Comparison of ENCODE assay signal across 32 cellular contexts in the genomic region with DNA sequence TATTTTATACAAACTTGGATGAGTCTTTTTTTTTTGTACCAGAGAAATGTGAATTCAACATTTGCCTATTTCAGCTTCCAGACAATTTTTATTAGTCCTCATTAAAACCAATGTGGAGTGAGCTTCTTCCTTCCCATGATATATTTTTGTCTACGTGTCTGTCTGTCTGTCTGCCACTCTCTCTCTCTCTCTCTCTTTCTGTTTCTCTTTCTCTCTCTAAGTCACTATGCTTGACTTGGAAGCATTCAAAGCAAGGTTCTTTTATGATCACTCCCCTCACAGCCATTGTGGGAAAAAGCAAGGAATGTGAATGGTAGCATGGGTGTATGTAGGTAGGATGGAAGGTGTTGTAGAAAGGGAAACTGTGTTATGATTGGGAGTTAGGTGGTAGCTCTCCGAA.
"Had no signal": no experiment of that assay in that cellular context is flagged by ENCODE, and none has a peak within 500 bp of the region (broad histone marks: within the 10 kb centered on the region; RNA-seq: fewer than 3 reads in every experiment).

No MANE protein-coding gene starts in this region.

- H3K27ac ChIP-seq: adrenal gland, body of pancreas, esophagus muscularis mucosa, gastroesophageal sphincter, heart right ventricle, hepatocyte had no signal

- H3K36me3 Mint-ChIP-seq: activated CD4-positive, alpha-beta memory T cell treated with anti-CD3 and anti-CD28 coated beads for 36 hours; activated CD8-positive, alpha-beta memory T cell treated with anti-CD3 and anti-CD28 coated beads, Interleukin-2, amount 10 ng/mL, durations not matched to agents 7 days and 5 days; activated naive CD4-positive, alpha-beta T cell treated with anti-CD3 and anti-CD28 coated beads, Interleukin-2, amount 10 ng/mL, durations not matched to agents 7 days and 5 days; activated naive CD8-positive, alpha-beta T cell had no signal

- H2AFZ ChIP-seq: hepatocyte had no signal

- ATAC-seq: activated CD4-positive, alpha-beta T cell treated with anti-CD3 and anti-CD28 coated beads for 36 hours; activated CD8-positive, alpha-beta memory T cell treated with anti-CD3 and anti-CD28 coated beads, Interleukin-2, amount 10 ng/mL, durations not matched to agents 7 days and 5 days; activated CD8-positive, alpha-beta T cell treated with anti-CD3 and anti-CD28 coated beads, Interleukin-2, amount 10 ng/mL, durations not matched to agents 7 days and 5 days; activated naive CD8-positive, alpha-beta T cell treated with anti-CD3 and anti-CD28 coated beads, Interleukin-2, amount 50 U/mL, for 24 hours; body of pancreas; effector memory CD8-positive, alpha-beta T cell; gastroesophageal sphincter; heart right ventricle; T-helper 17 cell had no signal

- FAIRE-seq: colon had no signal

- H3K4me1 ChIP-seq: adrenal gland, body of pancreas, heart right ventricle had no signal

- H3K9me3 Mint-ChIP-seq: activated CD4-positive, alpha-beta memory T cell treated with anti-CD3 and anti-CD28 coated beads for 36 hours; activated CD4-positive, alpha-beta T cell treated with anti-CD3 and anti-CD28 coated beads, Interleukin-2, amount 10 ng/mL, durations not matched to agents 24 days and 14 days; activated naive CD4-positive, alpha-beta T cell treated with anti-CD3 and anti-CD28 coated beads, Interleukin-2, amount 10 ng/mL, durations not matched to agents 7 days and 5 days; activated naive CD8-positive, alpha-beta T cell treated with anti-CD3 and anti-CD28 coated beads, Interleukin-2, amount 50 U/mL, for 24 hours; T-helper 2 cell treated with Interferon-gamma antibody and Interleukin-4, amounts not matched to agents 5 μg/mL and 100 μg/mL, for 36 hours had no signal

- H3K79me2 ChIP-seq: hepatocyte had no signal

- H3K27me3 Mint-ChIP-seq: activated CD4-positive, alpha-beta memory T cell treated with anti-CD3 and anti-CD28 coated beads for 36 hours; activated CD4-positive, alpha-beta T cell treated with anti-CD3 and anti-CD28 coated beads for 36 hours; activated CD4-positive, alpha-beta T cell treated with anti-CD3 and anti-CD28 coated beads, Interleukin-2, amount 10 ng/mL, durations not matched to agents 24 days and 14 days; activated CD8-positive, alpha-beta memory T cell treated with anti-CD3 and anti-CD28 coated beads, Interleukin-2, amount 10 ng/mL, durations not matched to agents 7 days and 5 days; activated naive CD4-positive, alpha-beta T cell treated with anti-CD3 and anti-CD28 coated beads, Interleukin-2, amount 10 ng/mL, durations not matched to agents 7 days and 5 days; activated naive CD8-positive, alpha-beta T cell; activated naive CD8-positive, alpha-beta T cell treated with anti-CD3 and anti-CD28 coated beads, Interleukin-2, amount 50 U/mL, for 24 hours; effector memory CD8-positive, alpha-beta T cell; T-helper 17 cell had no signal

- H3K27me3 ChIP-seq: body of pancreas, esophagus muscularis mucosa, gastroesophageal sphincter, hepatocyte had no signal

- H3K4me2 ChIP-seq: hepatocyte had no signal

- H3K4me1 Mint-ChIP-seq: activated CD4-positive, alpha-beta T cell treated with anti-CD3 and anti-CD28 coated beads for 36 hours; activated CD4-positive, alpha-beta T cell treated with anti-CD3 and anti-CD28 coated beads, Interleukin-2, amount 10 ng/mL, durations not matched to agents 24 days and 14 days; activated CD8-positive, alpha-beta memory T cell treated with anti-CD3 and anti-CD28 coated beads, Interleukin-2, amount 10 ng/mL, durations not matched to agents 7 days and 5 days; activated naive CD4-positive, alpha-beta T cell treated with anti-CD3 and anti-CD28 coated beads, Interleukin-2, amount 10 ng/mL, durations not matched to agents 7 days and 5 days; activated naive CD8-positive, alpha-beta T cell treated with anti-CD3 and anti-CD28 coated beads, Interleukin-2, amount 50 U/mL, for 24 hours; T-helper 17 cell had no signal

- H3K36me3 ChIP-seq: adrenal gland, esophagus muscularis mucosa, gastroesophageal sphincter, heart right ventricle had no signal

- H3K9me3 ChIP-seq: adrenal gland, body of pancreas, esophagus muscularis mucosa, gastroesophageal sphincter, heart right ventricle had no signal

- H3K27ac Mint-ChIP-seq: activated CD4-positive, alpha-beta memory T cell treated with anti-CD3 and anti-CD28 coated beads for 36 hours; activated CD4-positive, alpha-beta T cell treated with anti-CD3 and anti-CD28 coated beads for 36 hours; activated CD4-positive, alpha-beta T cell treated with anti-CD3 and anti-CD28 coated beads, Interleukin-2, amount 10 ng/mL, durations not matched to agents 24 days and 14 days; activated CD8-positive, alpha-beta memory T cell treated with anti-CD3 and anti-CD28 coated beads, Interleukin-2, amount 10 ng/mL, durations not matched to agents 7 days and 5 days; activated CD8-positive, alpha-beta T cell treated with anti-CD3 and anti-CD28 coated beads, Interleukin-2, amount 10 ng/mL, durations not matched to agents 7 days and 5 days; activated naive CD4-positive, alpha-beta T cell treated with anti-CD3 and anti-CD28 coated beads, Interleukin-2, amount 10 ng/mL, durations not matched to agents 7 days and 5 days; activated naive CD8-positive, alpha-beta T cell; activated naive CD8-positive, alpha-beta T cell treated with anti-CD3 and anti-CD28 coated beads, Interleukin-2, amount 50 U/mL, for 24 hours; effector memory CD8-positive, alpha-beta T cell; T-helper 17 cell; T-helper 2 cell treated with Interferon-gamma antibody and Interleukin-4, amounts not matched to agents 5 μg/mL and 100 μg/mL, for 36 hours had no signal

- DNase-seq: activated CD4-positive, alpha-beta memory T cell treated with anti-CD3 and anti-CD28 coated beads for 36 hours; activated CD4-positive, alpha-beta T cell treated with anti-CD3 and anti-CD28 coated beads for 36 hours; activated CD4-positive, alpha-beta T cell treated with anti-CD3 and anti-CD28 coated beads, Interleukin-2, amount 10 ng/mL, durations not matched to agents 24 days and 14 days; activated CD4-positive, CD25-positive, alpha-beta regulatory T cell; activated CD4-positive, CD25-positive, alpha-beta regulatory T cell treated with anti-CD3 and anti-CD28 coated beads, Interleukin-2, amount 50 U/mL, for 72 hours; activated CD8-positive, alpha-beta memory T cell treated with anti-CD3 and anti-CD28 coated beads, Interleukin-2, amount 10 ng/mL, durations not matched to agents 7 days and 5 days; activated CD8-positive, alpha-beta memory T cell treated with anti-CD3 and anti-CD28 coated beads, Interleukin-2, amount 50 U/mL, for 4 hours; activated CD8-positive, alpha-beta T cell treated with anti-CD3 and anti-CD28 coated beads, Interleukin-2, amount 10 ng/mL, durations not matched to agents 7 days and 5 days; activated gamma-delta T cell; activated naive CD4-positive, alpha-beta T cell; activated naive CD4-positive, alpha-beta T cell treated with anti-CD3 and anti-CD28 coated beads, Interleukin-2, amount 10 ng/mL, durations not matched to agents 7 days and 5 days; activated naive CD8-positive, alpha-beta T cell treated with anti-CD3 and anti-CD28 coated beads, Interleukin-2, amount 50 U/mL, for 24 hours; activated T-cell treated with anti-CD3 and anti-CD28 coated beads, Interleukin-2, amount 50 U/mL, for 1 hour; activated T-cell treated with anti-CD3 and anti-CD28 coated beads, Interleukin-2, amount 50 U/mL, for 48 hours; amygdala; aorta; body of pancreas; caudate nucleus; cortex of kidney; dermis blood vessel endothelial cell; effector CD4-positive, alpha-beta T cell; effector memory CD8-positive, alpha-beta T cell; erythroblast; heart right ventricle; T-helper 17 cell had no signal

- H3K4me3 Mint-ChIP-seq: activated CD4-positive, alpha-beta memory T cell treated with anti-CD3 and anti-CD28 coated beads for 36 hours; activated CD4-positive, alpha-beta T cell treated with anti-CD3 and anti-CD28 coated beads for 36 hours; activated CD4-positive, alpha-beta T cell treated with anti-CD3 and anti-CD28 coated beads, Interleukin-2, amount 10 ng/mL, durations not matched to agents 24 days and 14 days; activated CD8-positive, alpha-beta memory T cell treated with anti-CD3 and anti-CD28 coated beads, Interleukin-2, amount 10 ng/mL, durations not matched to agents 7 days and 5 days; activated CD8-positive, alpha-beta T cell treated with anti-CD3 and anti-CD28 coated beads, Interleukin-2, amount 10 ng/mL, durations not matched to agents 7 days and 5 days; activated naive CD4-positive, alpha-beta T cell treated with anti-CD3 and anti-CD28 coated beads, Interleukin-2, amount 10 ng/mL, durations not matched to agents 7 days and 5 days; activated naive CD8-positive, alpha-beta T cell; activated naive CD8-positive, alpha-beta T cell treated with anti-CD3 and anti-CD28 coated beads, Interleukin-2, amount 50 U/mL, for 24 hours; effector memory CD8-positive, alpha-beta T cell; T-helper 17 cell; T-helper 2 cell treated with Interferon-gamma antibody and Interleukin-4, amounts not matched to agents 5 μg/mL and 100 μg/mL, for 36 hours had no signal

- H3K4me3 ChIP-seq: adrenal gland, body of pancreas, esophagus muscularis mucosa, gastroesophageal sphincter, heart right ventricle, hepatocyte had no signal
